Comparison of ENCODE assay signal across 8 cellular contexts in genomic region chr2:223797811-223798721, GRCh38. TPM values are rescaled to one million over a fixed set of nuclear protein-coding genes. Genes with fewer than 3 reads are reported as not detected.
A peak's percentile ranks its signal among the peaks of the same experiment; 100 is the strongest.
DNase-seq lines count a peak whose midpoint lies in the region; ATAC-seq lines count a peak whose summit lies in the region.

No MANE protein-coding gene starts in this region.

- DNase-seq in DMS153 treated with DMSO at 0.1 percent for 48 hours (lab: John Stamatoyannopoulos, UW; ENCODE audit: unreplicated experiment) (peak; percentile 48), NCI-H69 (lab: John Stamatoyannopoulos, UW) (peak; percentile 48), dermis blood vessel endothelial cell (peak; percentile 73), midbrain (lab: John Stamatoyannopoulos, UW) (peak; percentile 72), NCI-H2029 treated with DMSO at 0.1 percent for 48 hours (lab: John Stamatoyannopoulos, UW) (no peak), NK-92 (lab: John Stamatoyannopoulos, UW; ENCODE audit: unreplicated experiment) (no peak)

- ATAC-seq in GM19372 (IDR thresholded peaks at IDR 0.05; ENCODE audit: low read depth, unreplicated experiment): peak; percentile 100
- ATAC-seq in HG03175 (IDR thresholded peaks at IDR 0.05; ENCODE audit: unreplicated experiment): peak; percentile 100

RNA-seq across cellular contexts. Expression of gene AP1S3, which starts 39.3 kb away (rescaled TPM):
- total RNA-seq in dermis blood vessel endothelial cell: 1.2 and 4.4 TPM in 2 replicates

Comparison
In these comparisons a context has a peak if more than half of its experiments do, and no peak if none do; other contexts are left out.
1. DNase-seq: peak in DMS153 treated with DMSO at 0.1 percent for 48 hours (single experiment), NCI-H69 (single experiment), dermis blood vessel endothelial cell (single experiment) and midbrain (single experiment); none in NCI-H2029 treated with DMSO at 0.1 percent for 48 hours (single experiment) and NK-92 (single experiment).